ENCODE assay signal across 24 cellular contexts in genomic region chr17:14098246-14098645, GRCh38. TPM values are rescaled to one million over a fixed set of nuclear protein-coding genes. Genes with fewer than 3 reads are reported as not detected.
DNase-seq lines count a peak whose midpoint lies in the region; ATAC-seq and TF ChIP-seq lines count a peak whose summit lies in the region.
"Had no signal": no experiment of that assay in that cellular context is flagged by ENCODE, and none has a peak within 500 bp of the region (broad histone marks: within the 10 kb centered on the region; RNA-seq: fewer than 3 reads in every experiment).

No MANE protein-coding gene starts in this region.

- peaks cover 23% of the 10 kb centered on the region for H3K36me3 Mint-ChIP-seq in CD8-positive, alpha-beta T cell

- no peak for TF ChIP-seq CTCF in foreskin keratinocyte (conservative IDR thresholded peaks at IDR 0.05)
- no peak for TF ChIP-seq CTCF in thyroid gland (IDR thresholded peaks at IDR 0.05)
- TF ChIP-seq CTCF in CD8-positive, alpha-beta T cell (IDR thresholded peaks at IDR 0.05) = no peak

- no peak overlapping the region for H3K4me3 Mint-ChIP-seq in CD8-positive, alpha-beta T cell
- H3K4me3 Mint-ChIP-seq: activated T-cell treated with anti-CD3 and anti-CD28 coated beads, Interleukin-2, amount 50 U/mL, for 72 hours; effector memory CD8-positive, alpha-beta T cell; IgD-negative memory B cell; naive thymus-derived CD8-positive, alpha-beta T cell had no signal

- H3K27ac ChIP-seq in foreskin keratinocyte (no peak overlapping the region), thyroid gland (peak overlapping the region; percentile 61 to 73 (median 64))
- H3K27ac ChIP-seq in CD8-positive, alpha-beta T cell (ENCODE audit: low read depth, low read length) = no peak overlapping the region
- H3K27ac ChIP-seq: BLaER1 treated with 17β-estradiol and CSF1 and Interleukin-3, amounts not matched to agents 10 nM and 100 nM; parathyroid adenoma had no signal

- no peak overlapping the region for H3K4me3 ChIP-seq in thyroid gland (replicated peaks in 1 of 3)
- no peak overlapping the region for H3K4me3 ChIP-seq in CD8-positive, alpha-beta T cell (ENCODE audit: low read depth, low read length)
- H3K4me3 ChIP-seq: BLaER1 treated with 17β-estradiol and CSF1 and Interleukin-3, amounts not matched to agents 10 nM and 100 nM had no signal

- no peaks in the 10 kb centered on the region for H3K4me1 ChIP-seq in foreskin keratinocyte
- H3K4me1 ChIP-seq in thyroid gland = peaks cover 48 to 51% of the 10 kb centered on the region in 2 donors
- H3K4me1 ChIP-seq in CD8-positive, alpha-beta T cell (ENCODE audit: insufficient read depth, low read length) = no peaks in the 10 kb centered on the region

- H3K27me3 Mint-ChIP-seq in CD8-positive, alpha-beta T cell (ENCODE audit: low read depth) = no peaks in the 10 kb centered on the region
- H3K27me3 Mint-ChIP-seq: effector memory CD8-positive, alpha-beta T cell; IgD-negative memory B cell; naive thymus-derived CD8-positive, alpha-beta T cell had no signal

- CTCF ChIA-PET in CD8-positive, alpha-beta T cell (lab: Charles Lee) = no interaction called here

- peak; percentile 0 for DNase-seq in NCI-H2196 (lab: John Stamatoyannopoulos, UW; ENCODE audit: unreplicated experiment)
- DNase-seq in NCI-H2196 treated with DMSO at 0.1 percent for 48 hours (lab: John Stamatoyannopoulos, UW; ENCODE audit: unreplicated experiment) = no peak
- peak; percentile 48 for DNase-seq in NCI-H510A treated with DMSO at 0.1 percent for 48 hours (lab: John Stamatoyannopoulos, UW)
- peak; percentile 17 to 48 for DNase-seq in foreskin keratinocyte
- peak; percentile 50 to 57 for DNase-seq in thyroid gland
- DNase-seq in CD8-positive, alpha-beta T cell = no peak
- DNase-seq in retina = no peak
- DNase-seq: activated CD4-positive, CD25-positive, alpha-beta regulatory T cell; activated CD8-positive, alpha-beta memory T cell treated with anti-CD3 and anti-CD28 coated beads for 24 hours; activated naive CD4-positive, alpha-beta T cell treated with anti-CD3 and anti-CD28 coated beads, Interleukin-2, amount 50 U/mL, for 16 hours; activated T-cell treated with anti-CD3 and anti-CD28 coated beads, Interleukin-2, amount 50 U/mL, for 72 hours; DMS 273 treated with DMSO at 0.1 percent for 48 hours; effector memory CD8-positive, alpha-beta T cell; head of caudate nucleus; naive thymus-derived CD8-positive, alpha-beta T cell; NCI-H1092; NCI-H2081 treated with DMSO at 0.1 percent for 48 hours; NCI-H774; OCI-M1; stimulated activated CD4-positive, alpha-beta T cell treated with anti-CD3 and anti-CD28 coated beads, Interleukin-4, amount 100 ng/mL, for 24 hours had no signal

- 29 to 40% methylated on average over 3 of the region's 3 CpGs for WGBS in thyroid gland, 2 donors

- no peak for TF ChIP-seq POLR2A in thyroid gland (IDR thresholded peaks at IDR 0.05)

- H3K27ac Mint-ChIP-seq in CD8-positive, alpha-beta T cell = no peak overlapping the region
- H3K27ac Mint-ChIP-seq: activated T-cell treated with anti-CD3 and anti-CD28 coated beads, Interleukin-2, amount 50 U/mL, for 72 hours; effector memory CD8-positive, alpha-beta T cell; IgD-negative memory B cell had no signal

- H3K27me3 ChIP-seq in foreskin keratinocyte (no peaks in the 10 kb centered on the region), thyroid gland (no peaks in the 10 kb centered on the region)
- no peaks in the 10 kb centered on the region for H3K27me3 ChIP-seq in CD8-positive, alpha-beta T cell (ENCODE audit: insufficient read depth, low read length)
- H3K27me3 ChIP-seq: BLaER1 treated with 17β-estradiol and CSF1 and Interleukin-3, amounts not matched to agents 10 nM and 100 nM had no signal

- peaks cover 23% of the 10 kb centered on the region for H3K4me1 Mint-ChIP-seq in CD8-positive, alpha-beta T cell (ENCODE audit: low read depth)

- intact Hi-C loops in thyroid gland (cut with DNase I) = no loop called here
- intact Hi-C loops in CD8-positive, alpha-beta T cell (cut with DNase I, micrococcal nuclease) = no loop called here

- H3K9me3 ChIP-seq in thyroid gland = no peaks in the 10 kb centered on the region
- H3K9me3 ChIP-seq in CD8-positive, alpha-beta T cell (ENCODE audit: low read length) = no peaks in the 10 kb centered on the region
- H3K9me3 ChIP-seq: BLaER1 treated with 17β-estradiol and CSF1 and Interleukin-3, amounts not matched to agents 10 nM and 100 nM had no signal

- H3K9me3 Mint-ChIP-seq in CD8-positive, alpha-beta T cell = no peaks in the 10 kb centered on the region
- H3K9me3 Mint-ChIP-seq: activated T-cell treated with anti-CD3 and anti-CD28 coated beads, Interleukin-2, amount 50 U/mL, for 72 hours; effector memory CD8-positive, alpha-beta T cell; IgD-negative memory B cell; naive thymus-derived CD8-positive, alpha-beta T cell had no signal

- ATAC-seq in foreskin keratinocyte (peak; percentile 42), SK-N-SH treated with all-trans-retinoic acid at 6 μM for 48 hours (no peak)
- ATAC-seq in CD8-positive, alpha-beta T cell = no peak
- ATAC-seq: activated T-cell treated with anti-CD3 and anti-CD28 coated beads, Interleukin-2, amount 50 U/mL, for 72 hours; effector memory CD8-positive, alpha-beta T cell; naive thymus-derived CD8-positive, alpha-beta T cell had no signal

- POLR2A ChIA-PET in CD8-positive, alpha-beta T cell (lab: Charles Lee) = no interaction called here

- no peaks in the 10 kb centered on the region for H3K36me3 ChIP-seq in thyroid gland
- H3K36me3 ChIP-seq in CD8-positive, alpha-beta T cell (ENCODE audit: insufficient read depth, low read length) = no peaks in the 10 kb centered on the region

TF ChIP-seq in SK-N-SH treated with all-trans-retinoic acid at 6 μM for 48 hours, 23 proteins besides CTCF, POLR2A, EP300 and RAD21:
- TF ChIP-seq GLIS3 (CRISPR knock-in tag; IDR thresholded peaks at IDR 0.05) (no peak), ISL1 (CRISPR knock-in tag; IDR thresholded peaks at IDR 0.05) (no peak), CSDC2 (CRISPR knock-in tag; IDR thresholded peaks at IDR 0.05) (no peak), SNAI2 (CRISPR knock-in tag; IDR thresholded peaks at IDR 0.05) (no peak)

RNA-seq across cellular contexts. Expression of gene COX10, which starts 28.9 kb away (rescaled TPM):
- total RNA-seq in foreskin keratinocyte (15.2 and 16.0 TPM in 2 replicates), thyroid gland (10 to 100 TPM; 33.1 to 43.5 (median 34.5) TPM)
- polyA plus RNA-seq in foreskin keratinocyte = 8.4 and 9.6 TPM in 2 replicates
- 10 to 100 TPM; 13.4 to 14.4 TPM for total RNA-seq in CD8-positive, alpha-beta T cell

Comparison
In these comparisons a context has a peak if more than half of its experiments do, and no peak if none do; other contexts are left out.
1. DNase-seq: peak in NCI-H2196 (single experiment), NCI-H510A treated with DMSO at 0.1 percent for 48 hours (single experiment), foreskin keratinocyte (2 of 2) and thyroid gland (2 of 2); none in NCI-H2196 treated with DMSO at 0.1 percent for 48 hours (single experiment), CD8-positive, alpha-beta T cell (0 of 7) and retina (single experiment).
2. H3K27ac ChIP-seq: peak in thyroid gland (3 of 3); none in foreskin keratinocyte (single experiment) and CD8-positive, alpha-beta T cell (single experiment).